8 cellular contexts compared by ENCODE assay signal in genomic region chr5:43602818-43603534, GRCh38. TPM values are rescaled to one million over a fixed set of nuclear protein-coding genes. Genes with fewer than 3 reads are reported as not detected.
A peak's percentile ranks its signal among the peaks of the same experiment; 100 is the strongest.
DNase-seq lines count a peak whose midpoint lies in the region; ATAC-seq and TF ChIP-seq lines count a peak whose summit lies in the region.

TSS of gene NNT (plus strand) at chr5:43603180. CDS start at chr5:43609196, 6,016 bp downstream.

- H3K36me3 Mint-ChIP-seq in activated CD4-positive, alpha-beta T cell treated with anti-CD3 and anti-CD28 coated beads, Interleukin-2, amount 10 ng/mL, durations not matched to agents 7 days and 5 days (ENCODE audit: low read depth) = peaks cover 39% of the 10 kb centered on the region

- no peaks in the 10 kb centered on the region for H3K27me3 ChIP-seq in right lobe of liver

- CTCF ChIA-PET in activated CD4-positive, alpha-beta T cell treated with anti-CD3 and anti-CD28 coated beads, Interleukin-2, amount 10 ng/mL, durations not matched to agents 7 days and 5 days (lab: Charles Lee) = interaction anchor here (0.6 to 1.5 kb wide), 7 partner anchors 9 to 497 kb away, joined by 3 to 5 read pairs (median 3); no protein-coding TSS in a partner anchor

- peaks cover 6% of the 10 kb centered on the region for H3K9me3 Mint-ChIP-seq in activated CD4-positive, alpha-beta T cell treated with anti-CD3 and anti-CD28 coated beads, Interleukin-2, amount 10 ng/mL, durations not matched to agents 7 days and 5 days

- H3K36me3 ChIP-seq in right lobe of liver = no peaks in the 10 kb centered on the region

- DNase-seq in AG09309 (ENCODE audit: low read depth) (no peak), NCI-H446 treated with DMSO at 0.1 percent for 48 hours (lab: John Stamatoyannopoulos, UW) (peak; percentile 74), dermis microvascular lymphatic vessel endothelial cell (ENCODE audit: low read depth in 2 of 2) (peak in 1 of 2 donors; percentile 79), right lobe of liver (peak; percentile 88 to 90 (median 89))
- DNase-seq in activated CD4-positive, alpha-beta T cell treated with anti-CD3 and anti-CD28 coated beads, Interleukin-2, amount 10 ng/mL, durations not matched to agents 7 days and 5 days = peak; percentile 83
- DNase-seq in stimulated activated CD4-positive, alpha-beta T cell treated with anti-CD3 and anti-CD28 coated beads, Interleukin-4, amount 100 ng/mL, for 4 hours = peak; percentile 71 to 77

- POLR2A ChIA-PET in activated CD4-positive, alpha-beta T cell treated with anti-CD3 and anti-CD28 coated beads, Interleukin-2, amount 10 ng/mL, durations not matched to agents 7 days and 5 days (lab: Charles Lee) = interaction anchor here (0.6 to 0.7 kb wide), 2 partner anchors 12 to 109 kb away, joined by 3 to 9 read pairs; no protein-coding TSS in a partner anchor

- intact Hi-C loops in right lobe of liver (cut with DNase I) = no loop called here

- peak within 1 kb of the TSS; percentile 91 for H3K27ac Mint-ChIP-seq in activated CD4-positive, alpha-beta T cell treated with anti-CD3 and anti-CD28 coated beads, Interleukin-2, amount 10 ng/mL, durations not matched to agents 7 days and 5 days

- peak within 1 kb of the TSS; percentile 85 for H3K4me3 Mint-ChIP-seq in activated CD4-positive, alpha-beta T cell treated with anti-CD3 and anti-CD28 coated beads, Interleukin-2, amount 10 ng/mL, durations not matched to agents 7 days and 5 days

- H3K27me3 Mint-ChIP-seq in activated CD4-positive, alpha-beta T cell treated with anti-CD3 and anti-CD28 coated beads, Interleukin-2, amount 10 ng/mL, durations not matched to agents 7 days and 5 days = no peaks in the 10 kb centered on the region

- peak; percentile 38 for TF ChIP-seq POLR2A in right lobe of liver (IDR thresholded peaks at IDR 0.05)

- peak within 1 kb of the TSS; percentile 83 for H3K4me3 ChIP-seq in AG09309 (ENCODE audit: control insufficient read depth, low read depth, low read length)
- H3K4me3 ChIP-seq in right lobe of liver = peak within 1 kb of the TSS; percentile 78 to 86 (median 80)

- TF ChIP-seq CTCF in AG09309 (IDR thresholded peaks at IDR 0.05; ENCODE audit: control insufficient read depth, insufficient read depth, low read depth, low read length, missing control alignments) = no peak
- no peak for TF ChIP-seq CTCF in right lobe of liver (IDR thresholded peaks at IDR 0.05)

- peak within 1 kb of the TSS; percentile 89 to 93 (median 91) for H3K27ac ChIP-seq in right lobe of liver

- ATAC-seq in GM18907 (IDR thresholded peaks at IDR 0.05; ENCODE audit: unreplicated experiment) (peak; percentile 79), HG03139 (IDR thresholded peaks at IDR 0.05; ENCODE audit: unreplicated experiment) (peak; percentile 83), right lobe of liver (peak; percentile 65 to 83 (median 76))

- peaks cover 0 to 33% (median 4%) of the 10 kb centered on the region in 4 donors for H3K4me1 ChIP-seq in right lobe of liver

- H3K4me1 Mint-ChIP-seq in activated CD4-positive, alpha-beta T cell treated with anti-CD3 and anti-CD28 coated beads, Interleukin-2, amount 10 ng/mL, durations not matched to agents 7 days and 5 days = peaks cover 37% of the 10 kb centered on the region

- H3K9me3 ChIP-seq in right lobe of liver = no peaks in the 10 kb centered on the region

- 1% methylated on average over 9 of the region's 65 CpGs for WGBS in right lobe of liver (ENCODE audit: insufficient coverage, low coverage, low lambda C conversion rate, missing lambda C conversion rate)

RNA-seq across cellular contexts. Expression of gene NNT, which starts in this region (rescaled TPM):
- 100 to 1,000 TPM; 101 to 108 TPM for total RNA-seq in activated CD4-positive, alpha-beta T cell treated with anti-CD3 and anti-CD28 coated beads, Interleukin-2, amount 10 ng/mL, durations not matched to agents 7 days and 5 days
- total RNA-seq in dermis microvascular lymphatic vessel endothelial cell = 61.4 and 96.0 TPM in 2 replicates
- total RNA-seq in right lobe of liver = 100 to 1,000 TPM in 4 of 6 experiments, 10 to 100 TPM in 2; 81.3 to 250 (median 188) TPM
